In the genomic region with DNA sequence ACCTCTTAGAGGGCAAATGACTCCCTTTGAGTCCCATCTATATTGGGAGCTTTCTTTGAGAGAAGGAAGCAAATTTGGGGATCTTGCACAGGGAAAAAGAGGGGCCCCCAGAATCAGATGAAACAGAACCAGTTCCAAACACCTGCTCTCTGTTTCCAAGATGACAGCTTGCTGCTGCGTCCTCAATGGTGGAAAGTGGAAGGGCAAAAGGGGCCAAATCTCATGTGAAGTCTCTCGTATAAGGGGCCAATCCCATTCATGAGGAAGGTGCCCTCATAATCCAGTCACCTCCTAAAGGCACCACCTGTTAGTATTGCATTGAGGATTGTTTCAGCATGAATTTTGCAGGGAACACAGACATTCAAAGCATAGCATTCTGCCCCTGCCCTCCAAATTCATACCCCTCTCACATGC, we compare ENCODE assay signal across 7 cellular contexts. TPM values are rescaled to one million over a fixed set of nuclear protein-coding genes. Genes with fewer than 3 reads are reported as not detected.
DNase-seq lines count a peak whose midpoint lies in the region; ATAC-seq and TF ChIP-seq lines count a peak whose summit lies in the region.

No MANE protein-coding gene starts in this region.

- peak overlapping the region; percentile 90 for H3K4me3 Mint-ChIP-seq in activated naive CD8-positive, alpha-beta T cell treated with anti-CD3 and anti-CD28 coated beads, Interleukin-2, amount 50 U/mL, for 24 hours

- peak overlapping the region; percentile 56 for H3K4me3 ChIP-seq in HUES64 (ENCODE audit: low read length)
- H3K4me3 ChIP-seq in kidney epithelial cell (ENCODE audit: low read depth, low read length) = peak overlapping the region; percentile 37
- H3K4me3 ChIP-seq in stomach smooth muscle (ENCODE audit: low read length in 2 of 2) = peak overlapping the region; percentile 67 to 79

- no peaks in the 10 kb centered on the region for H3K9me3 Mint-ChIP-seq in activated naive CD8-positive, alpha-beta T cell treated with anti-CD3 and anti-CD28 coated beads, Interleukin-2, amount 50 U/mL, for 24 hours

- DNase-seq in activated naive CD8-positive, alpha-beta T cell treated with anti-CD3 and anti-CD28 coated beads, Interleukin-2, amount 50 U/mL, for 24 hours = no peak
- no peak for DNase-seq in kidney epithelial cell (ENCODE audit: low read depth)
- DNase-seq in ecto neural progenitor cell (ENCODE audit: low spot score) = no peak
- DNase-seq in effector CD8-positive, alpha-beta T cell (lab: John Stamatoyannopoulos, UW) = no peak
- no peak for DNase-seq in putamen (ENCODE audit: low spot score)

- H3K36me3 ChIP-seq in HUES64 (ENCODE audit: insufficient read depth, low read length) (0 out of 2 replicates have a peak, but pooled peaks cover 5% of the 10 kb centered on the region), kidney epithelial cell (ENCODE audit: control insufficient read depth, insufficient read depth, low read length) (no peaks in the 10 kb centered on the region), stomach smooth muscle (ENCODE audit: control insufficient read depth in 2 of 2, insufficient read depth in 2 of 2, low read length in 2 of 2) (peaks cover 8 to 14% of the 10 kb centered on the region in 2 donors)

- H3K27ac ChIP-seq in HUES64 (ENCODE audit: low read depth, low read length) (no peak overlapping the region; the same call in 1 of the 2 replicates), stomach smooth muscle (ENCODE audit: low read length) (peak overlapping the region; percentile 88)

- peaks cover 29% of the 10 kb centered on the region for H3K36me3 Mint-ChIP-seq in activated naive CD8-positive, alpha-beta T cell treated with anti-CD3 and anti-CD28 coated beads, Interleukin-2, amount 50 U/mL, for 24 hours (ENCODE audit: low read depth)

- H3K4me1 ChIP-seq in HUES64 (ENCODE audit: insufficient read depth, low read length) = peaks cover 24% of the 10 kb centered on the region
- peaks cover 33% of the 10 kb centered on the region for H3K4me1 ChIP-seq in stomach smooth muscle (ENCODE audit: control insufficient read depth, insufficient read depth, low read length)

- 0 out of 2 replicates have a peak, but pooled peaks cover 3% of the 10 kb centered on the region for H3K27me3 ChIP-seq in HUES64 (ENCODE audit: insufficient read depth, low read length)
- no peaks in the 10 kb centered on the region for H3K27me3 ChIP-seq in kidney epithelial cell (ENCODE audit: control insufficient read depth, insufficient read depth, low read length)
- H3K27me3 ChIP-seq in stomach smooth muscle (ENCODE audit: control insufficient read depth in 1 of 2, insufficient read depth in 2 of 2, low read length in 2 of 2) = no peaks in the 10 kb centered on the region

- no peak for TF ChIP-seq CTCF in kidney epithelial cell (IDR thresholded peaks at IDR 0.05; ENCODE audit: insufficient read depth, low read length, poor library complexity, severe bottlenecking)

- WGBS in HUES64 = 80% methylated on average over 2 of the region's 2 CpGs

- ATAC-seq in activated naive CD8-positive, alpha-beta T cell treated with anti-CD3 and anti-CD28 coated beads, Interleukin-2, amount 50 U/mL, for 24 hours = no peak

- peak overlapping the region; percentile 85 for H3K27ac Mint-ChIP-seq in activated naive CD8-positive, alpha-beta T cell treated with anti-CD3 and anti-CD28 coated beads, Interleukin-2, amount 50 U/mL, for 24 hours

- peaks cover 78% of the 10 kb centered on the region for H3K4me1 Mint-ChIP-seq in activated naive CD8-positive, alpha-beta T cell treated with anti-CD3 and anti-CD28 coated beads, Interleukin-2, amount 50 U/mL, for 24 hours

- H3K9me3 ChIP-seq in HUES64 (ENCODE audit: insufficient read depth, low read depth, low read length) = no peaks in the 10 kb centered on the region
- H3K9me3 ChIP-seq in stomach smooth muscle (ENCODE audit: control insufficient read depth in 2 of 2, low read length in 2 of 2) = no peaks in the 10 kb centered on the region

- H3K27me3 Mint-ChIP-seq in activated naive CD8-positive, alpha-beta T cell treated with anti-CD3 and anti-CD28 coated beads, Interleukin-2, amount 50 U/mL, for 24 hours = no peaks in the 10 kb centered on the region

- H3K9ac ChIP-seq in HUES64 (ENCODE audit: low read depth, low read length) (0 out of 2 replicates have a peak overlapping the region, but pooled peaks have one; percentile 48), stomach smooth muscle (ENCODE audit: low read length in 2 of 2) (peak overlapping the region; percentile 61 to 62)

RNA-seq across cellular contexts. Expression of a gene that starts 0.5 kb away (rescaled TPM):
- polyA plus RNA-seq in HUES64 (2013, experiment 1 of 2) = 11.4 TPM
- polyA plus RNA-seq in HUES64 (2013, experiment 2 of 2) = 13.8 TPM
- 39.9 and 43.2 TPM in 2 replicates for total RNA-seq in kidney epithelial cell
